ENCODE assay signal across 30 cellular contexts in the genomic region with DNA sequence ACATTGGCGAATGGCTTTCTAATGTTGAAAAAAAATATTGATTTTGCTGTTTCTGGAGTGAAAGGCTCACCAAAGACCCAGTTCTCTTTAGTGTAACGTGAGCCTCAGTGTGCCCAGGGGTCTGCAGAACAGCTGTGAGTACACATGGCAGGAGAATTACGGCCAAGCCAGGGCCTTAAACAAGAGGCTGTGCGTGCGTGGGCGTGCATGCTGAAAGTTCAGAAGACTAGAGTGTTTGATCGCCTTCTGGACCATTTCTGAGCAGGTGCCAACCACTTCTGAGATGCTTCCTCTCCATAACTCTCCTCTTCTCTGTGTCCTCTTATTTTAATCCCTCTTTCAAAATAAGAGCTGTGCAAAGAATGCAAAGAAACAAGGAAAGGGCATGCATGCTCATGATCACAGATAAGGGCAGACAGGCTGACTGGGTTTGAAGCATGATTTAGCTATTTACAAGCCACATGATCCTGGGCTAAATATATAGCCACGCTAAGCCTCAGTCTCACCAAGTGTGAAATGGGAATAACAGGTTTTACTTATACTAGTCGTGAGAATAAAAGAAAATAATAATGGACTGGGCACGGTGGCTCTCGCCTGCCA. TPM values are rescaled to one million over a fixed set of nuclear protein-coding genes. Genes with fewer than 3 reads are reported as not detected.
DNase-seq lines count a peak whose midpoint lies in the region; ATAC-seq, FAIRE-seq and TF ChIP-seq lines count a peak whose summit lies in the region.
"Had no signal": no experiment of that assay in that cellular context is flagged by ENCODE, and none has a peak within 500 bp of the region (broad histone marks: within the 10 kb centered on the region; RNA-seq: fewer than 3 reads in every experiment).

No MANE protein-coding gene starts in this region.

- CTCF ChIA-PET in GM12878 (lab: Yijun Ruan, JAX) = interaction anchor here (0.8 to 1.7 kb wide), 4 partner anchors 10 to 57 kb away, joined by 3 to 7 read pairs (median 3); no protein-coding TSS in a partner anchor

- H3K4me1 ChIP-seq in GM12878 (ENCODE audit: control insufficient read depth, insufficient read depth, low read length) (no peaks in the 10 kb centered on the region), uterus (no peaks in the 10 kb centered on the region)
- H3K4me1 ChIP-seq: gastrocnemius medialis, left ventricle myocardium inferior, psoas muscle had no signal

- H3K36me3 ChIP-seq in GM12878 (ENCODE audit: control insufficient read depth in 2 of 2, insufficient read depth in 2 of 2, low read length in 1 of 2) (no peaks in the 10 kb centered on the region), uterus (no peaks in the 10 kb centered on the region)
- H3K36me3 ChIP-seq: esophagus muscularis mucosa, gastrocnemius medialis, left ventricle myocardium inferior had no signal

- ATAC-seq in GM12878 (peak; percentile 13), HG02623 (IDR thresholded peaks at IDR 0.05; ENCODE audit: unreplicated experiment) (no peak)
- ATAC-seq: activated T-cell treated with anti-CD3 and anti-CD28 coated beads, Interleukin-2, amount 50 U/mL, for 72 hours; gastrocnemius medialis; PC-3; psoas muscle; Right ventricle myocardium inferior; WTC11 had no signal

- H3K4me2 ChIP-seq in GM12878 (ENCODE audit: control insufficient read depth, insufficient read depth) = no peak overlapping the region

- H2AFZ ChIP-seq in GM12878 (ENCODE audit: control insufficient read depth, low read depth, low read length) = no peak overlapping the region

- SMC1A ChIA-PET in GM12878 (lab: Charles Lee; ENCODE audit: uncharacterized antibody, unreplicated experiment) = interaction anchor here (0.9 to 6.9 kb wide), 8 partner anchors 9 to 75 kb away, joined by 3 to 69 read pairs (median 6); no protein-coding TSS in a partner anchor

- TF ChIP-seq POLR2A in GM12878 (IDR thresholded peaks at IDR 0.05; ENCODE audit: low read depth, low read length) (no peak), uterus (IDR thresholded peaks at IDR 0.05) (no peak)

- H3K4me3 ChIP-seq in AG10803 (ENCODE audit: low read length) = no peak overlapping the region
- H3K4me3 ChIP-seq in GM12878 = no peak overlapping the region
- no peak overlapping the region for H3K4me3 ChIP-seq in uterus
- H3K4me3 ChIP-seq: esophagus muscularis mucosa, gastrocnemius medialis, left ventricle myocardium inferior, psoas muscle had no signal

- DNase-seq in NCI-H1105 treated with DMSO at 0.1 percent for 48 hours (lab: John Stamatoyannopoulos, UW) = peak; percentile 25
- DNase-seq in NCI-H1105 (lab: John Stamatoyannopoulos, UW) = no peak
- DNase-seq in AG10803 (ENCODE audit: low read depth) = peak; percentile 1
- DNase-seq in NCI-H2171 treated with DMSO at 0.1 percent for 48 hours (lab: John Stamatoyannopoulos, UW) = peak; percentile 47
- DNase-seq in GM12878 (ENCODE audit: low read depth, low spot score) = no peak
- no peak for DNase-seq in uterus
- no peak for DNase-seq in activated effector memory CD4-positive, alpha-beta T cell treated with Interleukin-2 at 50 U/mL for 16 hours
- DNase-seq: 8988T; activated naive CD4-positive, alpha-beta T cell treated with anti-CD3 and anti-CD28 coated beads for 36 hours; CD4-positive, alpha-beta T cell; cortex of kidney; DMS53; gastrocnemius medialis; GF-D8; H7; hypothalamus; Karpas-422; left ventricle myocardium inferior; NCI-H1930; NCI-H82; nucleus accumbens; PC-3; psoas muscle; SW 1271; T1000 had no signal

- intact Hi-C loops in GM12878 (cut with micrococcal nuclease; ENCODE audit: unreplicated experiment) = no loop called here
- intact Hi-C loops in uterus (cut with DNase I; ENCODE audit: low total_unique reads) = no loop called here

- POLR2A ChIA-PET in GM12878 (lab: Charles Lee) = interaction anchor here (1.4 to 2.0 kb wide), 3 partner anchors 12 to 52 kb away, joined by 3 to 7 read pairs (median 6); no protein-coding TSS in a partner anchor

- TF ChIP-seq CTCF in AG10803 (conservative IDR thresholded peaks at IDR 0.05; ENCODE audit: low read length) (no peak), GM12878 (IDR thresholded peaks at IDR 0.05 in 2 of 3, conservative IDR thresholded peaks at IDR 0.05 in 1 of 3; ENCODE audit: control insufficient read depth in 2 of 3, extremely low read depth in 1 of 3, insufficient read depth in 1 of 3, low read depth in 3 of 3, low read length in 3 of 3) (no peak), uterus (IDR thresholded peaks at IDR 0.05) (no peak)

- TF ChIP-seq RAD21 in GM12878 (IDR thresholded peaks at IDR 0.05; ENCODE audit: insufficient read depth, low read depth, low read length) = no peak

- H3K27me3 ChIP-seq in GM12878 (replicated peaks in 1 of 2; ENCODE audit: control insufficient read depth in 2 of 2, insufficient read depth in 2 of 2, low read length in 1 of 2) (no peaks in the 10 kb centered on the region), uterus (no peaks in the 10 kb centered on the region)
- H3K27me3 ChIP-seq: esophagus muscularis mucosa, gastrocnemius medialis had no signal

- no peaks in the 10 kb centered on the region for H4K20me1 ChIP-seq in GM12878 (ENCODE audit: control insufficient read depth, insufficient read depth)

- no peak for TF ChIP-seq EP300 in GM12878 (IDR thresholded peaks at IDR 0.05; ENCODE audit: borderline replicate concordance in 1 of 2, control insufficient read depth in 1 of 2, low read depth in 2 of 2, low read length in 2 of 2)

- H3K9me3 ChIP-seq in GM12878 (replicated peaks; ENCODE audit: control insufficient read depth, insufficient read depth, low read length) = no peaks in the 10 kb centered on the region
- no peaks in the 10 kb centered on the region for H3K9me3 ChIP-seq in uterus
- H3K9me3 ChIP-seq: esophagus muscularis mucosa, gastrocnemius medialis, left ventricle myocardium inferior, psoas muscle had no signal

- RAD21 ChIA-PET in GM12878 (lab: Charles Lee; ENCODE audit: unreplicated experiment) = interaction anchor here (0.8 to 2.1 kb wide), 10 partner anchors 15 to 72 kb away, joined by 3 to 7 read pairs (median 3); no protein-coding TSS in a partner anchor

- H3K27ac ChIP-seq in GM12878 (ENCODE audit: control insufficient read depth, insufficient read depth) (no peak overlapping the region), uterus (no peak overlapping the region)
- H3K27ac ChIP-seq: esophagus muscularis mucosa, gastrocnemius medialis, left ventricle myocardium inferior, psoas muscle had no signal

- in situ Hi-C loops in GM12878 (cut with MboI) = no loop called here

- FAIRE-seq in GM12878 (lab: Jason Lieb, UNC) = no peak

- 76% methylated on average over 11 of the region's 11 CpGs for WGBS in GM12878 (ENCODE audit: insufficient coverage, insufficient replicate concordance, low lambda C conversion rate, missing lambda C conversion rate)

- no peaks in the 10 kb centered on the region for H3K79me2 ChIP-seq in GM12878 (ENCODE audit: control insufficient read depth, insufficient read depth, low read length)

- BruUV-seq in GM12878 (replicated peaks; lab: Mats Ljungman, UMichigan) = no TSS peak

- no peak overlapping the region for H3K9ac ChIP-seq in GM12878 (ENCODE audit: control insufficient read depth, insufficient read depth, low read length)

TF ChIP-seq in GM12878, 131 proteins besides CTCF, POLR2A, EP300 and RAD21 (continues in another document):
- TF ChIP-seq ZBTB4 (CRISPR knock-in tag; IDR thresholded peaks at IDR 0.05) = no peak

RNA-seq across cellular contexts. Expression of gene PHEX, which starts 9.9 kb away (rescaled TPM):
- total RNA-seq in GM12878 (2013; cell fraction: nucleolus; rRNA removed) = 20.4 and 28.3 TPM in 2 replicates
- total RNA-seq in GM12878 (2014; rRNA removed) (1.0 and 1.1 TPM in 2 replicates), GM12878 (2014; rRNA removed; fragmentation: Illumina TruSeq; extraction: Trizol) (0.85 and 0.88 TPM in 2 replicates), GM12878 (2021) (0.56 TPM in 2 replicates), uterus (1 to 10 TPM; 1.5 to 4.3 (median 2.3) TPM)
- polyA plus RNA-seq in GM12878 (2011; ENCODE audit: low read depth) = 0.04 TPM
- polyA plus RNA-seq in GM12878 (2011; rRNA removed) (97.2 and 103 TPM in 2 replicates), GM12878 (2014; fragmentation: Illumina TruSeq; extraction: Trizol) (0.46 and 0.73 TPM in 2 replicates), GM12878 (2014; fragmentation: Nextera tagmentation; extraction: Ambion mirVana) (under 1 TPM; 0.33 to 0.53 TPM), GM12878 (2014; rRNA removed) (0.24 and 0.63 TPM in 2 replicates), GM12878 (2016; fragmentation: Nextera tagmentation; extraction: Ambion mirVana) (under 1 TPM; 0.12 to 0.14 TPM)
- polyA plus RNA-seq in GM12878 (2011; cell fraction: cytosol; rRNA removed) = 66.0 and 82.4 TPM in 2 replicates
- 94.9 and 105 TPM in 2 replicates for polyA plus RNA-seq in GM12878 (2011; cell fraction: nucleus; rRNA removed)
- 0.03 and 0.06 TPM in 2 replicates for polyA plus RNA-seq in GM12878 (2012)
- polyA minus RNA-seq in GM12878 (2011; rRNA and poly(A)+ RNA removed) = 292 and 342 TPM in 2 replicates
- polyA minus RNA-seq in GM12878 (2011; cell fraction: cytosol; rRNA and poly(A)+ RNA removed) = 41.1 and 57.5 TPM in 2 replicates
- polyA minus RNA-seq in GM12878 (2011; cell fraction: nucleus; rRNA and poly(A)+ RNA removed) = 259 and 287 TPM in 2 replicates

Comparison
In these comparisons a context has a peak if more than half of its experiments do, and no peak if none do; other contexts are left out.
1. DNase-seq: peak in NCI-H1105 treated with DMSO at 0.1 percent for 48 hours (single experiment), AG10803 (single experiment) and NCI-H2171 treated with DMSO at 0.1 percent for 48 hours (single experiment); none in NCI-H1105 (single experiment), GM12878 (single experiment), uterus (0 of 2) and activated effector memory CD4-positive, alpha-beta T cell treated with Interleukin-2 at 50 U/mL for 16 hours (single experiment).